Comparison of ENCODE assay signal across 17 cellular contexts in genomic region chr2:144288428-144288827, GRCh38.
"Had no signal": no experiment of that assay in that cellular context is flagged by ENCODE, and none has a peak within 500 bp of the region (broad histone marks: within the 10 kb centered on the region; RNA-seq: fewer than 3 reads in every experiment).

No MANE protein-coding gene starts in this region.

- FAIRE-seq: colon, pancreas had no signal

- H3K27me3 ChIP-seq: cardiac muscle cell, foreskin keratinocyte, pancreas had no signal

- H3K27ac ChIP-seq: cardiac muscle cell, foreskin keratinocyte, pancreas had no signal

- ATAC-seq: activated naive CD8-positive, alpha-beta T cell treated with anti-CD3 and anti-CD28 coated beads, Interleukin-2, amount 50 U/mL, for 24 hours; esophagus mucosa; foreskin keratinocyte; left cardiac atrium; mucosa of descending colon; naive thymus-derived CD4-positive, alpha-beta T cell; pancreas; T-cell had no signal

- H3K4me3 ChIP-seq: cardiac muscle cell, lung, mucosa of descending colon, pancreas had no signal

- DNase-seq: activated CD4-positive, alpha-beta T cell treated with anti-CD3 and anti-CD28 coated beads, Interleukin-2, amount 50 U/mL, for 1 hour; activated CD8-positive, alpha-beta memory T cell treated with anti-CD3 and anti-CD28 coated beads for 24 hours; activated naive CD4-positive, alpha-beta T cell; activated naive CD8-positive, alpha-beta T cell treated with anti-CD3 and anti-CD28 coated beads, Interleukin-2, amount 50 U/mL, for 24 hours; foreskin keratinocyte; head of caudate nucleus; left cardiac atrium; mucosa of descending colon; naive thymus-derived CD4-positive, alpha-beta T cell; pancreas; stimulated activated CD4-positive, alpha-beta T cell treated with anti-CD3 and anti-CD28 coated beads, Interleukin-1b, Interleukin-23, amount 100 ng/mL, for 48 hours; T-cell; T-helper 9 cell had no signal

- H3K36me3 ChIP-seq: cardiac muscle cell, pancreas had no signal

- H3K4me1 ChIP-seq: foreskin keratinocyte, pancreas had no signal

- H3K9me3 ChIP-seq: mucosa of descending colon, pancreas had no signal
